Comparison of ENCODE assay signal across 19 cellular contexts in genomic region chr11:116348226-116348625, GRCh38.
DNase-seq lines count a peak whose midpoint lies in the region; ATAC-seq and TF ChIP-seq lines count a peak whose summit lies in the region.
"Had no signal": no experiment of that assay in that cellular context is flagged by ENCODE, and none has a peak within 500 bp of the region (broad histone marks: within the 10 kb centered on the region; RNA-seq: fewer than 3 reads in every experiment).

No MANE protein-coding gene starts in this region.

- no peak overlapping the region for H3K27ac ChIP-seq in right atrium auricular region
- no peak overlapping the region for H3K27ac ChIP-seq in upper lobe of right lung
- H3K27ac ChIP-seq: ascending aorta, sigmoid colon had no signal

- no peak for DNase-seq in Right ventricle myocardium superior
- no peak for DNase-seq in right atrium auricular region (ENCODE audit: low spot score)
- peak; percentile 61 for DNase-seq in NCI-H748 (lab: John Stamatoyannopoulos, UW; ENCODE audit: unreplicated experiment)
- DNase-seq in left ventricle myocardium superior, result no peak
- DNase-seq in upper lobe of right lung, result no peak
- no peak for DNase-seq in KG1 (lab: John Stamatoyannopoulos, UW)
- no peak for DNase-seq in cerebellum (ENCODE audit: low spot score)
- DNase-seq: activated CD4-positive, alpha-beta T cell treated with anti-CD3 and anti-CD28 coated beads, Interleukin-2, amount 50 U/mL, for 1 hour; activated naive CD4-positive, alpha-beta T cell treated with anti-CD3 and anti-CD28 coated beads, Interleukin-2, amount 10 ng/mL, durations not matched to agents 7 days and 5 days; DMS79; NCI-H1694 treated with DMSO at 0.1 percent for 48 hours; NCI-H524 treated with DMSO at 0.1 percent for 48 hours; occipital lobe; sigmoid colon; stimulated activated naive CD4-positive, alpha-beta T cell treated with Interleukin-2 at 50 U/mL for 16 hours; trophoblast cell had no signal

- H3K36me3 ChIP-seq in right atrium auricular region (no peaks in the 10 kb centered on the region), upper lobe of right lung (no peaks in the 10 kb centered on the region)
- H3K36me3 ChIP-seq: ascending aorta, sigmoid colon had no signal

- no peak for TF ChIP-seq CTCF in right atrium auricular region (IDR thresholded peaks at IDR 0.05)
- TF ChIP-seq CTCF in upper lobe of right lung (IDR thresholded peaks at IDR 0.05), result no peak

- H3K9me3 ChIP-seq in right atrium auricular region, result no peaks in the 10 kb centered on the region
- H3K9me3 ChIP-seq in upper lobe of right lung, result no peaks in the 10 kb centered on the region
- H3K9me3 ChIP-seq: ascending aorta, sigmoid colon had no signal

- H3K4me1 ChIP-seq in right atrium auricular region (no peaks in the 10 kb centered on the region), upper lobe of right lung (no peaks in the 10 kb centered on the region)
- H3K4me1 ChIP-seq: ascending aorta had no signal

- H3K4me3 ChIP-seq in right atrium auricular region (no peak overlapping the region), upper lobe of right lung (no peak overlapping the region)
- H3K4me3 ChIP-seq: ascending aorta, GM23338, sigmoid colon had no signal

- intact Hi-C loops in Right ventricle myocardium superior (cut with DNase I), result no loop called here
- intact Hi-C loops in left ventricle myocardium superior (cut with micrococcal nuclease), result no loop called here
- intact Hi-C loops in upper lobe of right lung (cut with DNase I), result no loop called here

- ATAC-seq in Right ventricle myocardium superior (ENCODE audit: poor library complexity) (peak; percentile 48), left ventricle myocardium superior (peak; percentile 64), upper lobe of right lung (peak; percentile 91), GM21619 (IDR thresholded peaks at IDR 0.05; ENCODE audit: unreplicated experiment) (no peak)
- ATAC-seq: GM23338 had no signal

- H3K27me3 ChIP-seq in right atrium auricular region (no peaks in the 10 kb centered on the region), upper lobe of right lung (no peaks in the 10 kb centered on the region)
- H3K27me3 ChIP-seq: ascending aorta, sigmoid colon had no signal
